ENCODE assay signal across 19 cellular contexts in the genomic region with DNA sequence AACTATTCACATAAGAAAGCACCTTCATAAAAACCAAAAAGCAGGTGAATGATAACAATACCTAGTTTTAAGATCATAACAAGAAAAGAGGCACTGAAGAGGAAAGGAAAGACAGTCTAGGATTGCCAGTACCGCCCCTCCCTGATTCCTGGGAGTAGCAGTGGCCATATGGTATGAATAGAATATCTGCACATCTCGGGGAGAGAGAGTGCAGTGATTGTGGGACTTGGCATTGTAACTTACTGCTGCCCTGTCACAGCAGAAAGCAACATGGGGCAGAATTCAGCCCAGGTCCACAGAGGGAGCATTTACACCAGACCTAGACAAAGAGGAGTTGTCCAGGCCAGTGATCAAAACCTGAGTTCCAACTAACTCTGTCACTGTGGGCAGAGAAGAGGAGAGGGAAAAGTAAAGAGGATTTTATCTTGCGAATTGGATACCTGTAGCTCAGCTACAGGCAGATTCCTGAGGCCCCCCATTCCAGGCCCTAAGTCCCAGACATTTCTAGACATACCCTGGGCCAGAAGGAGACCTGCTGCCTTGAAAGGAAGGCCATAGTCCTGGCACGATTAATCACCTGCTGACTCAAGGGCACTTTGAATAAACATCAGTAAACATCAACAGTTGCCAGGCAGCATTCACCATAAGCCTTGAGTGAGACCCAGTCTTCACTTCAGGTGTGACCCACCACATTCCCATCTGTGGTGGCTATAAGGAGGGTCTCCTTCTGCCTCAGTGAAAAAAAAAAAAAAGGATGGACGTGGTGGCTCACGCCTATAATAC.
DNase-seq lines count a peak whose midpoint lies in the region; FAIRE-seq and TF ChIP-seq lines count a peak whose summit lies in the region.
"Had no signal": no experiment of that assay in that cellular context is flagged by ENCODE, and none has a peak within 500 bp of the region (broad histone marks: within the 10 kb centered on the region; RNA-seq: fewer than 3 reads in every experiment).

No MANE protein-coding gene starts in this region.

- WGBS in mesendoderm (ENCODE audit: extremely low coverage, insufficient coverage, low lambda C conversion rate): no CpG with 5 or more reads among the region's 6 CpGs

- TF ChIP-seq CTCF in bronchial epithelial cell (IDR thresholded peaks at IDR 0.05; ENCODE audit: insufficient read depth, low read length, severe bottlenecking): no peak

- no peaks in the 10 kb centered on the region for H3K79me1 ChIP-seq in mesendoderm (ENCODE audit: low read length)

- H3K4ac ChIP-seq in mesendoderm (ENCODE audit: low read depth, low read length): no peak overlapping the region

- H2AK5ac ChIP-seq in mesendoderm (ENCODE audit: low read length): no peak overlapping the region

- no peak overlapping the region for H4K5ac ChIP-seq in mesendoderm (ENCODE audit: low read length)

- no peaks in the 10 kb centered on the region for H3K79me2 ChIP-seq in mesendoderm (ENCODE audit: control insufficient read depth, insufficient read depth, low read length)

- no peaks in the 10 kb centered on the region for H3K4me1 ChIP-seq in mesendoderm (ENCODE audit: control insufficient read depth, low read depth, low read length)
- H3K4me1 ChIP-seq: ascending aorta, thyroid gland had no signal

- no peak overlapping the region for H3K9ac ChIP-seq in mesendoderm (ENCODE audit: low read length)

- no peak overlapping the region for H3K23ac ChIP-seq in mesendoderm (ENCODE audit: low read length)

- no peaks in the 10 kb centered on the region for H3K27me3 ChIP-seq in bronchial epithelial cell (ENCODE audit: control insufficient read depth, insufficient read depth, low read length)
- H3K27me3 ChIP-seq in mesendoderm (ENCODE audit: insufficient read depth, low read length, poor library complexity): no peaks in the 10 kb centered on the region
- H3K27me3 ChIP-seq: ascending aorta, thyroid gland had no signal

- FAIRE-seq in bronchial epithelial cell (lab: Jason Lieb, UNC): no peak
- FAIRE-seq: GM12892 had no signal

- DNase-seq in HT-29 (ENCODE audit: low spot score): peak; percentile 26
- DNase-seq in NCI-H82 treated with DMSO at 0.1 percent for 48 hours (lab: John Stamatoyannopoulos, UW; ENCODE audit: unreplicated experiment): peak; percentile 21
- DNase-seq in bronchial epithelial cell (ENCODE audit: low read depth): peak; percentile 84
- DNase-seq in mesendoderm: peak; percentile 37
- DNase-seq in activated T-cell treated with anti-CD3 and anti-CD28 coated beads, Interleukin-2, amount 50 U/mL, for 48 hours: no peak
- DNase-seq in NCI-H1694 treated with DMSO at 0.1 percent for 48 hours (lab: John Stamatoyannopoulos, UW): no peak
- DNase-seq in ureter (ENCODE audit: low spot score): no peak
- DNase-seq: activated CD4-positive, alpha-beta T cell treated with anti-CD3 and anti-CD28 coated beads for 4 hours; CD8-positive, alpha-beta T cell; DMS79; effector CD8-positive, alpha-beta T cell; NCI-H1105 treated with DMSO at 0.1 percent for 48 hours; NCI-H510A treated with DMSO at 0.1 percent for 48 hours; nucleus accumbens; stimulated activated CD4-positive, alpha-beta T cell treated with anti-CD3 and anti-CD28 coated beads, Interleukin-4, amount 100 ng/mL, for 4 hours; SW 1271; thyroid gland had no signal

- H3K4me2 ChIP-seq in mesendoderm (ENCODE audit: low read length): no peak overlapping the region

- H2BK15ac ChIP-seq in mesendoderm (replicated peaks; ENCODE audit: low read depth): no peak overlapping the region

- H3K56ac ChIP-seq in mesendoderm (ENCODE audit: low read length): no peak overlapping the region

- H3K4me3 ChIP-seq in bronchial epithelial cell (ENCODE audit: low read depth, low read length) (no peak overlapping the region), mesendoderm (ENCODE audit: low read length) (no peak overlapping the region)
- H3K4me3 ChIP-seq: ascending aorta, thyroid gland had no signal

- H4K8ac ChIP-seq in mesendoderm (ENCODE audit: low read depth, low read length): no peak overlapping the region

- H3K18ac ChIP-seq in mesendoderm (ENCODE audit: low read length): no peak overlapping the region

- H3K36me3 ChIP-seq in bronchial epithelial cell (ENCODE audit: control insufficient read depth, insufficient read depth, low read length) (no peaks in the 10 kb centered on the region), mesendoderm (ENCODE audit: control insufficient read depth, insufficient read depth, low read length) (no peaks in the 10 kb centered on the region)
- H3K36me3 ChIP-seq: ascending aorta, thyroid gland had no signal

- no peak overlapping the region for H3K27ac ChIP-seq in mesendoderm (ENCODE audit: low read depth, low read length)
- H3K27ac ChIP-seq: ascending aorta, thyroid gland had no signal

- no peak overlapping the region for H2BK120ac ChIP-seq in mesendoderm (ENCODE audit: low read depth, low read length)

- H2BK5ac ChIP-seq in mesendoderm (ENCODE audit: low read length): no peak overlapping the region

Comparison
In these comparisons a context has a peak if more than half of its experiments do, and no peak if none do; other contexts are left out.
1. DNase-seq: peak in HT-29 (single experiment), NCI-H82 treated with DMSO at 0.1 percent for 48 hours (single experiment), bronchial epithelial cell (single experiment) and mesendoderm (single experiment); none in activated T-cell treated with anti-CD3 and anti-CD28 coated beads, Interleukin-2, amount 50 U/mL, for 48 hours (0 of 2), NCI-H1694 treated with DMSO at 0.1 percent for 48 hours (single experiment) and ureter (single experiment).